Comparison of ENCODE assay signal across 8 cellular contexts in the genomic region with DNA sequence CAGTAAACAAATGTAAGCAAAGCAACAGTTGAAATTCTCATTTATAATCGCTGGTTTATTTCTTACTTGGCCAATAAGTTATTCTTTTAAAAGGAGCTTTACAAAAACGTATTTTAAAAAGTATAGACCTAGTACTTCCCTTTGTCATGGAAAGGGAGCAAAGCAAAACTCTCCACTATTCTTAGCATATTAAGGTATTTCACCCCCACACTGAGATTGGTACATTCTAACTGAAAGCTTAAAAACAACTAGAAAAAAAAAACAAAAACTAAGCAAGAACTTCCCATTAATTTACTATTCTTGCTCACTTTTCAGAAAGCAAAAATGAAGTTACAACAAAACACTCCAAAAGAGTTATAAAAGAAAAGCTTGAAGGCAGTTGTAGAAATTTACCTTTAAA. TPM values are rescaled to one million over a fixed set of nuclear protein-coding genes. Genes with fewer than 3 reads are reported as not detected.
DNase-seq lines count a peak whose midpoint lies in the region; ATAC-seq and TF ChIP-seq lines count a peak whose summit lies in the region.

No MANE protein-coding gene starts in this region.

- 0 out of 2 replicates have a peak, but pooled peaks cover 7% of the 10 kb centered on the region for H3K36me3 ChIP-seq in GM23248 (ENCODE audit: low read depth)
- H3K36me3 ChIP-seq in SU-DHL-6 (ENCODE audit: low read length): peaks cover 20% of the 10 kb centered on the region

- H3K27ac ChIP-seq in GM23248 (peak overlapping the region; percentile 90), SU-DHL-6 (ENCODE audit: low read depth, low read length) (peak overlapping the region; percentile 87; the same call in 1 of the 2 replicates)

- TF ChIP-seq CTCF in SU-DHL-6 (IDR thresholded peaks at IDR 0.05; ENCODE audit: insufficient read depth, low read length, poor library complexity, severe bottlenecking) (no peak), fibroblast of pulmonary artery (IDR thresholded peaks at IDR 0.05; ENCODE audit: low read length, missing control alignments) (no peak)

- H3K4me3 ChIP-seq in GM23248 (peak overlapping the region; percentile 76), SU-DHL-6 (ENCODE audit: insufficient read depth, low read length, poor library complexity, severe bottlenecking) (peak overlapping the region; percentile 99), fibroblast of pulmonary artery (replicated peaks; ENCODE audit: low read depth, low read length) (peak overlapping the region; percentile 83), skeletal muscle cell (ENCODE audit: low read depth, low read length) (peak overlapping the region; percentile 100)

- H3K9me2 ChIP-seq in GM23248 (ENCODE audit: insufficient read depth) (no peaks in the 10 kb centered on the region), SU-DHL-6 (replicated peaks; ENCODE audit: insufficient read depth, low read length) (no peaks in the 10 kb centered on the region)

- H3K4me2 ChIP-seq in GM23248 (ENCODE audit: unreplicated experiment) (peak overlapping the region; percentile 95), SU-DHL-6 (ENCODE audit: low read depth, low read length, poor library complexity, severe bottlenecking) (peak overlapping the region; percentile 98)

- no peak for ATAC-seq in GM19467 (IDR thresholded peaks at IDR 0.05; ENCODE audit: unreplicated experiment)

- H3K79me2 ChIP-seq in GM23248 (ENCODE audit: insufficient read depth) (peaks cover 70% of the 10 kb centered on the region), SU-DHL-6 (ENCODE audit: insufficient read depth, low read length) (peaks cover 75% of the 10 kb centered on the region)

- no peaks in the 10 kb centered on the region for H4K20me1 ChIP-seq in GM23248 (ENCODE audit: insufficient read depth)
- peaks cover 8% of the 10 kb centered on the region; the same call in 1 of the 2 replicates for H4K20me1 ChIP-seq in SU-DHL-6 (ENCODE audit: low read depth, low read length)

- H3K9ac ChIP-seq in GM23248 (peak overlapping the region; percentile 92), SU-DHL-6 (ENCODE audit: low read length) (peak overlapping the region; percentile 78)

- H3K27me3 ChIP-seq in GM23248 (replicated peaks; ENCODE audit: insufficient read depth) (no peaks in the 10 kb centered on the region), SU-DHL-6 (ENCODE audit: low read length) (no peaks in the 10 kb centered on the region)

- in situ Hi-C loops in GM23248 (cut with MboI): no loop called here

- DNase-seq in GM23248: peak; percentile 37
- peak; percentile 18 for DNase-seq in fibroblast of pulmonary artery (ENCODE audit: low read depth)
- no peak for DNase-seq in skeletal muscle cell (ENCODE audit: low read depth)
- no peak for DNase-seq in COR-L47 (lab: John Stamatoyannopoulos, UW)
- DNase-seq in NCI-H510A treated with DMSO at 0.1 percent for 48 hours (lab: John Stamatoyannopoulos, UW): no peak
- no peak for DNase-seq in COLO829 (ENCODE audit: low spot score)

- WGBS in GM23248 (ENCODE audit: low coverage in 1 of 2, low lambda C conversion rate in 2 of 2, missing lambda C conversion rate in 2 of 2), 2 experiments: 4 to 8% methylated on average over 2 of the region's 2 CpGs

- H3K9me3 ChIP-seq in GM23248 (ENCODE audit: low read depth): no peaks in the 10 kb centered on the region
- H3K9me3 ChIP-seq in SU-DHL-6 (ENCODE audit: insufficient read depth, low read length): no peaks in the 10 kb centered on the region

- H3K4me1 ChIP-seq in GM23248 (ENCODE audit: insufficient read depth): peaks cover 20% of the 10 kb centered on the region

- peaks cover 10% of the 10 kb centered on the region for H3F3A ChIP-seq in GM23248 (ENCODE audit: insufficient read depth)
- no peaks in the 10 kb centered on the region; the same call in 1 of the 2 replicates for H3F3A ChIP-seq in SU-DHL-6 (ENCODE audit: insufficient read depth)

- peak overlapping the region; percentile 91 for H2AFZ ChIP-seq in GM23248
- no peak overlapping the region for H2AFZ ChIP-seq in SU-DHL-6 (ENCODE audit: low read depth, low read length, severe bottlenecking)

RNA-seq across cellular contexts. Expression of gene ATG3, which starts 1.4 kb away (rescaled TPM):
- 44.0 and 58.6 TPM in 2 replicates for total RNA-seq in GM23248 (2014; rRNA removed; shearing (Covaris generic))
- 69.8 and 70.6 TPM in 2 replicates for polyA plus RNA-seq in GM23248 (2016; fragmentation: Nextera tagmentation; extraction: Ambion mirVana)

RNA-seq across cellular contexts. Expression of gene SLC35A5, which starts 1.5 kb away (rescaled TPM):
- 53.0 and 56.4 TPM in 2 replicates for total RNA-seq in GM23248 (2014; rRNA removed; shearing (Covaris generic))
- polyA plus RNA-seq in GM23248 (2016; fragmentation: Nextera tagmentation; extraction: Ambion mirVana): 48.5 and 48.6 TPM in 2 replicates

Comparison
In these comparisons a context has a peak if more than half of its experiments do, and no peak if none do; other contexts are left out.
1. DNase-seq: peak in GM23248 (single experiment) and fibroblast of pulmonary artery (single experiment); none in skeletal muscle cell (single experiment), COR-L47 (single experiment), NCI-H510A treated with DMSO at 0.1 percent for 48 hours (single experiment) and COLO829 (single experiment).
2. Peak in every context shown above with its lines, with median percentiles within 50 percentile points of each other: H3K4me3 ChIP-seq.